ENCODE assay signal across 1 cellular context in genomic region chr14:75222208-75222701, GRCh38.
TF ChIP-seq lines count a peak whose summit lies in the region.

No MANE protein-coding gene starts in this region.

TF ChIP-seq in SK-N-SH, 30 proteins besides CTCF, POLR2A, EP300 and RAD21:
- no peak for TF ChIP-seq TEAD4 (IDR thresholded peaks at IDR 0.05; ENCODE audit: borderline replicate concordance, insufficient read depth)
- no peak for TF ChIP-seq EZH2phosphoT487 (IDR thresholded peaks at IDR 0.05; ENCODE audit: borderline replicate concordance, low read depth)
- TF ChIP-seq, protein P1, sequence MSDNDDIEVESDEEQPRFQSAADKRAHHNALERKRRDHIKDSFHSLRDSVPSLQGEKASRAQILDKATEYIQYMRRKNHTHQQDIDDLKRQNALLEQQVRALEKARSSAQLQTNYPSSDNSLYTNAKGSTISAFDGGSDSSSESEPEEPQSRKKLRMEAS (IDR thresholded peaks at IDR 0.05; ENCODE audit: low read depth) = no peak
- TF ChIP-seq NFIC (IDR thresholded peaks at IDR 0.05; ENCODE audit: borderline replicate concordance) = no peak
- TF ChIP-seq POLR2AphosphoS5 (IDR thresholded peaks at IDR 0.05; ENCODE audit: low read depth, low read length) = no peak
- TF ChIP-seq SIN3A (IDR thresholded peaks at IDR 0.05; ENCODE audit: borderline replicate concordance, low read depth, low read length) = no peak
- no peak for TF ChIP-seq IRF3 (IDR thresholded peaks at IDR 0.05; ENCODE audit: low read depth, low read length)
- TF ChIP-seq USF1 (IDR thresholded peaks at IDR 0.05; ENCODE audit: borderline replicate concordance, low read depth) = no peak
- TF ChIP-seq YY1 (IDR thresholded peaks at IDR 0.05; ENCODE audit: low read depth) = no peak
- TF ChIP-seq, protein P2, sequence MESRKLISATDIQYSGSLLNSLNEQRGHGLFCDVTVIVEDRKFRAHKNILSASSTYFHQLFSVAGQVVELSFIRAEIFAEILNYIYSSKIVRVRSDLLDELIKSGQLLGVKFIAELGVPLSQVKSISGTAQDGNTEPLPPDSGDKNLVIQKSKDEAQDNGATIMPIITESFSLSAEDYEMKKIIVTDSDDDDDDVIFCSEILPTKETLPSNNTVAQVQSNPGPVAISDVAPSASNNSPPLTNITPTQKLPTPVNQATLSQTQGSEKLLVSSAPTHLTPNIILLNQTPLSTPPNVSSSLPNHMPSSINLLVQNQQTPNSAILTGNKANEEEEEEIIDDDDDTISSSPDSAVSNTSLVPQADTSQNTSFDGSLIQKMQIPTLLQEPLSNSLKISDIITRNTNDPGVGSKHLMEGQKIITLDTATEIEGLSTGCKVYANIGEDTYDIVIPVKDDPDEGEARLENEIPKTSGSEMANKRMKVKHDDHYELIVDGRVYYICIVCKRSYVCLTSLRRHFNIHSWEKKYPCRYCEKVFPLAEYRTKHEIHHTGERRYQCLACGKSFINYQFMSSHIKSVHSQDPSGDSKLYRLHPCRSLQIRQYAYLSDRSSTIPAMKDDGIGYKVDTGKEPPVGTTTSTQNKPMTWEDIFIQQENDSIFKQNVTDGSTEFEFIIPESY (IDR thresholded peaks at IDR 0.05; ENCODE audit: borderline replicate concordance, low read depth) = no peak
- TF ChIP-seq, protein P3, sequence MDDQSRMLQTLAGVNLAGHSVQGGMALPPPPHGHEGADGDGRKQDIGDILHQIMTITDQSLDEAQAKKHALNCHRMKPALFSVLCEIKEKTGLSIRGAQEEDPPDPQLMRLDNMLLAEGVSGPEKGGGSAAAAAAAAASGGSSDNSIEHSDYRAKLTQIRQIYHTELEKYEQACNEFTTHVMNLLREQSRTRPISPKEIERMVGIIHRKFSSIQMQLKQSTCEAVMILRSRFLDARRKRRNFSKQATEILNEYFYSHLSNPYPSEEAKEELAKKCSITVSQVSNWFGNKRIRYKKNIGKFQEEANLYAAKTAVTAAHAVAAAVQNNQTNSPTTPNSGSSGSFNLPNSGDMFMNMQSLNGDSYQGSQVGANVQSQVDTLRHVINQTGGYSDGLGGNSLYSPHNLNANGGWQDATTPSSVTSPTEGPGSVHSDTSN (IDR thresholded peaks at IDR 0.05) = no peak
- no peak for TF ChIP-seq RCOR1 (IDR thresholded peaks at IDR 0.05; ENCODE audit: low read length)
- no peak for TF ChIP-seq MXI1 (IDR thresholded peaks at IDR 0.05; ENCODE audit: low read depth, low read length)
- no peak for TF ChIP-seq JUND (IDR thresholded peaks at IDR 0.05)
- TF ChIP-seq TCF12 (IDR thresholded peaks at IDR 0.05) = no peak
- no peak for TF ChIP-seq ELF1 (IDR thresholded peaks at IDR 0.05)
TF ChIP-seq in SK-N-SH: peak in this region for 0.
